In genomic region chr6:157095084-157095483, GRCh38 we compare ENCODE assay signal across 17 cellular contexts.
DNase-seq lines count a peak whose midpoint lies in the region; ATAC-seq, FAIRE-seq and TF ChIP-seq lines count a peak whose summit lies in the region.
"Had no signal": no experiment of that assay in that cellular context is flagged by ENCODE, and none has a peak within 500 bp of the region (broad histone marks: within the 10 kb centered on the region; RNA-seq: fewer than 3 reads in every experiment).

No MANE protein-coding gene starts in this region.

- no peak overlapping the region for H2AFZ ChIP-seq in GM23338

- no peaks in the 10 kb centered on the region for H3K36me3 ChIP-seq in GM23338 (ENCODE audit: insufficient read depth)
- peaks cover 0 to 6% (median 0%) of the 10 kb centered on the region in 3 experiments for H3K36me3 ChIP-seq in naive thymus-derived CD4-positive, alpha-beta T cell (ENCODE audit: control insufficient read depth in 2 of 3, insufficient read depth in 3 of 3, low read length in 3 of 3)
- peaks cover 0 to 8% (median 0%) of the 10 kb centered on the region in 3 donors for H3K36me3 ChIP-seq in tibial artery
- H3K36me3 ChIP-seq: HAP-1, Peyer's patch had no signal

- no peaks in the 10 kb centered on the region for H3F3A ChIP-seq in GM23338 (replicated peaks; ENCODE audit: low read depth)

- intact Hi-C loops in naive thymus-derived CD4-positive, alpha-beta T cell (cut with micrococcal nuclease), result no loop called here
- intact Hi-C loops in tibial artery (cut with DNase I; ENCODE audit: low total_unique reads), result no loop called here

- no peak overlapping the region for H3K4me3 Mint-ChIP-seq in GM23338
- H3K4me3 Mint-ChIP-seq in activated T-helper 17 cell treated with anti-CD3 and anti-CD28 coated beads, Interleukin-2, amount 50 U/mL, for 72 hours, result no peak overlapping the region
- H3K4me3 Mint-ChIP-seq in naive thymus-derived CD4-positive, alpha-beta T cell, result no peak overlapping the region
- H3K4me3 Mint-ChIP-seq in stimulated activated effector memory CD8-positive, alpha-beta T cell treated with anti-CD3 and anti-CD28 coated beads, Interleukin-12 subunit alpha, Interleukin-12 subunit beta, amount 100 ng/mL, for 72 hours, result no peak overlapping the region

- ATAC-seq in GM23338 (peak; percentile 10; the same call in 2 of the 3 replicates), HG03280 (IDR thresholded peaks at IDR 0.05; ENCODE audit: unreplicated experiment) (no peak)
- ATAC-seq in activated T-helper 17 cell treated with anti-CD3 and anti-CD28 coated beads, Interleukin-2, amount 50 U/mL, for 72 hours (replicated peaks), result no peak
- no peak for ATAC-seq in naive thymus-derived CD4-positive, alpha-beta T cell
- no peak for ATAC-seq in stimulated activated effector memory CD8-positive, alpha-beta T cell treated with anti-CD3 and anti-CD28 coated beads, Interleukin-12 subunit alpha, Interleukin-12 subunit beta, amount 100 ng/mL, for 72 hours

- no peak overlapping the region for H3K27ac Mint-ChIP-seq in GM23338
- peak overlapping the region; percentile 9 for H3K27ac Mint-ChIP-seq in activated T-helper 17 cell treated with anti-CD3 and anti-CD28 coated beads, Interleukin-2, amount 50 U/mL, for 72 hours
- peak overlapping the region in 5 of 9 donors; percentile 8 to 71 (median 44) for H3K27ac Mint-ChIP-seq in naive thymus-derived CD4-positive, alpha-beta T cell
- H3K27ac Mint-ChIP-seq in stimulated activated effector memory CD8-positive, alpha-beta T cell treated with anti-CD3 and anti-CD28 coated beads, Interleukin-12 subunit alpha, Interleukin-12 subunit beta, amount 100 ng/mL, for 72 hours, result peak overlapping the region; percentile 59

- CTCF ChIA-PET in naive thymus-derived CD4-positive, alpha-beta T cell (lab: Charles Lee), result no interaction called here

- no peak for FAIRE-seq in urothelium cell line (lab: Jason Lieb, UNC)

- peaks cover 7% of the 10 kb centered on the region; the same call in 1 of the 2 replicates for H3K79me2 ChIP-seq in GM23338 (replicated peaks; ENCODE audit: insufficient read depth)

- no peaks in the 10 kb centered on the region for H3K9me2 ChIP-seq in GM23338 (ENCODE audit: insufficient read depth)

- no peaks in the 10 kb centered on the region for H3K9me3 ChIP-seq in naive thymus-derived CD4-positive, alpha-beta T cell (ENCODE audit: control insufficient read depth in 2 of 3, low read length in 3 of 3)
- no peaks in the 10 kb centered on the region for H3K9me3 ChIP-seq in tibial artery
- H3K9me3 ChIP-seq: HAP-1, Peyer's patch, SJSA1 had no signal

- H3K4me1 Mint-ChIP-seq in GM23338, result peaks cover 52% of the 10 kb centered on the region
- peaks cover 30% of the 10 kb centered on the region for H3K4me1 Mint-ChIP-seq in activated T-helper 17 cell treated with anti-CD3 and anti-CD28 coated beads, Interleukin-2, amount 50 U/mL, for 72 hours
- H3K4me1 Mint-ChIP-seq in naive thymus-derived CD4-positive, alpha-beta T cell, result peaks cover 18 to 73% (median 64%) of the 10 kb centered on the region in 7 donors
- peaks cover 41% of the 10 kb centered on the region for H3K4me1 Mint-ChIP-seq in stimulated activated effector memory CD8-positive, alpha-beta T cell treated with anti-CD3 and anti-CD28 coated beads, Interleukin-12 subunit alpha, Interleukin-12 subunit beta, amount 100 ng/mL, for 72 hours

- H3K4me2 ChIP-seq in GM23338, result no peak overlapping the region
- H3K4me2 ChIP-seq: KMS-11 had no signal

- H3K4me3 ChIP-seq in GM23338 (no peak overlapping the region), tibial artery (no peak overlapping the region)
- H3K4me3 ChIP-seq in naive thymus-derived CD4-positive, alpha-beta T cell (ENCODE audit: low read length), result no peak overlapping the region
- H3K4me3 ChIP-seq: HAP-1, Peyer's patch, SJSA1 had no signal

- no peaks in the 10 kb centered on the region for H3K27me3 ChIP-seq in GM23338 (ENCODE audit: insufficient read depth)
- H3K27me3 ChIP-seq in naive thymus-derived CD4-positive, alpha-beta T cell (ENCODE audit: control insufficient read depth in 2 of 2, insufficient read depth in 2 of 2, low read length in 2 of 2), result no peaks in the 10 kb centered on the region
- H3K27me3 ChIP-seq in tibial artery, result no peaks in the 10 kb centered on the region
- H3K27me3 ChIP-seq: Peyer's patch, SJSA1 had no signal

- H3K9me3 Mint-ChIP-seq in GM23338, result no peaks in the 10 kb centered on the region
- H3K9me3 Mint-ChIP-seq in activated T-helper 17 cell treated with anti-CD3 and anti-CD28 coated beads, Interleukin-2, amount 50 U/mL, for 72 hours, result no peaks in the 10 kb centered on the region
- H3K9me3 Mint-ChIP-seq in naive thymus-derived CD4-positive, alpha-beta T cell, result no peaks in the 10 kb centered on the region
- H3K9me3 Mint-ChIP-seq in stimulated activated effector memory CD8-positive, alpha-beta T cell treated with anti-CD3 and anti-CD28 coated beads, Interleukin-12 subunit alpha, Interleukin-12 subunit beta, amount 100 ng/mL, for 72 hours, result no peaks in the 10 kb centered on the region

- no peak overlapping the region for H3K27ac ChIP-seq in GM23338 (ENCODE audit: low read depth)
- H3K27ac ChIP-seq in naive thymus-derived CD4-positive, alpha-beta T cell (ENCODE audit: low read depth, low read length), result no peak overlapping the region
- H3K27ac ChIP-seq in tibial artery, result no peak overlapping the region
- H3K27ac ChIP-seq: KMS-11, Peyer's patch, SJSA1 had no signal

- TF ChIP-seq CTCF in GM23338 (conservative IDR thresholded peaks at IDR 0.05; ENCODE audit: low read depth in 2 of 2) (no peak), tibial artery (IDR thresholded peaks at IDR 0.05) (no peak)

- POLR2A ChIA-PET in naive thymus-derived CD4-positive, alpha-beta T cell (lab: Charles Lee), result no interaction called here

- H4K20me1 ChIP-seq in GM23338 (replicated peaks; ENCODE audit: insufficient read depth), result peaks cover 6% of the 10 kb centered on the region; the same call in 1 of the 2 replicates

- peaks cover 15% of the 10 kb centered on the region for H3K4me1 ChIP-seq in GM23338 (ENCODE audit: insufficient read depth)
- peaks cover 7 to 11% of the 10 kb centered on the region in 2 donors for H3K4me1 ChIP-seq in naive thymus-derived CD4-positive, alpha-beta T cell (ENCODE audit: control insufficient read depth in 2 of 2, insufficient read depth in 2 of 2, low read length in 2 of 2)
- peaks cover 0 to 11% (median 0%) of the 10 kb centered on the region in 4 donors for H3K4me1 ChIP-seq in tibial artery
- H3K4me1 ChIP-seq: Peyer's patch had no signal

- H3K27me3 Mint-ChIP-seq in GM23338 (ENCODE audit: insufficient read depth, low read depth, poor library complexity), result peaks cover 3% of the 10 kb centered on the region
- H3K27me3 Mint-ChIP-seq in activated T-helper 17 cell treated with anti-CD3 and anti-CD28 coated beads, Interleukin-2, amount 50 U/mL, for 72 hours, result no peaks in the 10 kb centered on the region
- no peaks in the 10 kb centered on the region for H3K27me3 Mint-ChIP-seq in naive thymus-derived CD4-positive, alpha-beta T cell

- no peaks in the 10 kb centered on the region for H3K36me3 Mint-ChIP-seq in GM23338 (ENCODE audit: low read depth)
- H3K36me3 Mint-ChIP-seq in activated T-helper 17 cell treated with anti-CD3 and anti-CD28 coated beads, Interleukin-2, amount 50 U/mL, for 72 hours (ENCODE audit: low read depth), result peaks cover 15% of the 10 kb centered on the region
- peaks cover 3 to 35% (median 17%) of the 10 kb centered on the region in 5 donors for H3K36me3 Mint-ChIP-seq in naive thymus-derived CD4-positive, alpha-beta T cell
- H3K36me3 Mint-ChIP-seq in stimulated activated effector memory CD8-positive, alpha-beta T cell treated with anti-CD3 and anti-CD28 coated beads, Interleukin-12 subunit alpha, Interleukin-12 subunit beta, amount 100 ng/mL, for 72 hours, result peaks cover 10% of the 10 kb centered on the region

- DNase-seq in GM23338 (ENCODE audit: low spot score), result no peak
- DNase-seq in naive thymus-derived CD4-positive, alpha-beta T cell, result no peak
- no peak for DNase-seq in stimulated activated effector memory CD8-positive, alpha-beta T cell treated with anti-CD3 and anti-CD28 coated beads, Interleukin-12 subunit alpha, Interleukin-12 subunit beta, amount 100 ng/mL, for 72 hours (ENCODE audit: low spot score in 2 of 2)
- DNase-seq in tibial artery, result no peak
- no peak for DNase-seq in urothelium cell line (ENCODE audit: low spot score)
- DNase-seq: DMS153; GDM1; MV-4-11; NCI-H1694 treated with DMSO at 0.1 percent for 48 hours; NCI-H748 treated with DMSO at 0.1 percent for 48 hours; NK-92 treated with Interleukin-12 subunit alpha and Interleukin-12 subunit beta, amount 100 ng/mL, for 24 hours; Peyer's patch had no signal

TF ChIP-seq in GM23338, 12 proteins besides CTCF, POLR2A, EP300 and RAD21 (continues in another document):
- TF ChIP-seq ZNF331 (CRISPR knock-in tag; IDR thresholded peaks at IDR 0.05; ENCODE audit: low read depth), result no peak
- TF ChIP-seq ETS1 (IDR thresholded peaks at IDR 0.05), result no peak
